ENCODE assay signal across 8 cellular contexts in the genomic region with DNA sequence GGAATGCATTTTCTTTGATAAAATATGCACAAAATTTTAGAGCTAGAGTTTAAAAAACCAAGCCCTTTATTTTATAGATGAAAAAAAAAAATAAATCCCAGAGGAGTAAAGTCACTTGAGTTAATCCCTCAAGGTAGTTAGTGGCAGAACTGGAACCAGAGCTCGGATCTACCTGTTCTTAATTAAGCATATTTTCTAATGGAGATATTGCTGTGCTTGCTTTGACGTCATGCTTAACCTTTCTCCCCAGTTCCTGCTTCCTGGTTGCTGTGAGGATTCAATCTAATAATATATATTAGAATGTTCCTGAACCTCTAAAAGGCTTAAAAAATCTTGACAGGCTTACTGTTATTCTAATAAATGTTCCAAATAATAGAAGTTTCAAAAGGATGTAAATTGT.
"Had no signal": no experiment of that assay in that cellular context is flagged by ENCODE, and none has a peak within 500 bp of the region (broad histone marks: within the 10 kb centered on the region; RNA-seq: fewer than 3 reads in every experiment).

No MANE protein-coding gene starts in this region.

- DNase-seq: H9, HCEC 1CT, IMR-90, KG1 had no signal

- FAIRE-seq: H1, H54, HTR-8/SVneo, K562 had no signal

- H3K27ac Mint-ChIP-seq: H9 had no signal

- H3K4me3 Mint-ChIP-seq: H9 had no signal

- H3K4me3 ChIP-seq: K562 had no signal

- ATAC-seq: K562 had no signal

- H3K9me3 Mint-ChIP-seq: H9 had no signal
